Comparison of ENCODE assay signal across 12 cellular contexts in genomic region chr10:121595806-121596667, GRCh38. TPM values are rescaled to one million over a fixed set of nuclear protein-coding genes. Genes with fewer than 3 reads are reported as not detected.
DNase-seq lines count a peak whose midpoint lies in the region; ATAC-seq, FAIRE-seq and TF ChIP-seq lines count a peak whose summit lies in the region.
"Had no signal": no experiment of that assay in that cellular context is flagged by ENCODE, and none has a peak within 500 bp of the region (broad histone marks: within the 10 kb centered on the region; RNA-seq: fewer than 3 reads in every experiment).

No MANE protein-coding gene starts in this region.

- peak overlapping the region in 1 of 12 donors; percentile 56 for H3K4me3 ChIP-seq in heart left ventricle
- H3K4me3 ChIP-seq in esophagus squamous epithelium = peak overlapping the region; percentile 63 to 85 (median 76)
- peak overlapping the region; percentile 63 to 64 for H3K4me3 ChIP-seq in muscle layer of duodenum (ENCODE audit: low read depth in 1 of 2, low read length in 2 of 2)
- H3K4me3 ChIP-seq in upper lobe of right lung = peak overlapping the region; percentile 58

- TF ChIP-seq POLR2A in heart left ventricle (IDR thresholded peaks at IDR 0.05) (no peak), esophagus squamous epithelium (IDR thresholded peaks at IDR 0.05) (no peak)

- intact Hi-C loops in Right ventricle myocardium superior (cut with DNase I) = no loop called here
- intact Hi-C loops in heart left ventricle (cut with DNase I) = no loop called here
- intact Hi-C loops in esophagus squamous epithelium (cut with DNase I) = no loop called here
- intact Hi-C loops in upper lobe of right lung (cut with DNase I) = no loop called here

- peaks cover 8 to 57% (median 29%) of the 10 kb centered on the region in 9 donors for H3K27me3 ChIP-seq in heart left ventricle
- H3K27me3 ChIP-seq in esophagus squamous epithelium = peaks cover 0 to 38% (median 0%) of the 10 kb centered on the region in 4 donors
- no peaks in the 10 kb centered on the region for H3K27me3 ChIP-seq in muscle layer of duodenum (ENCODE audit: low read depth, low read length)
- H3K27me3 ChIP-seq in upper lobe of right lung = peaks cover 35% of the 10 kb centered on the region

- no peak for FAIRE-seq in frontal cortex (lab: Jason Lieb, UNC)

- TF ChIP-seq CTCF in heart left ventricle (IDR thresholded peaks at IDR 0.05) (no peak), esophagus squamous epithelium (IDR thresholded peaks at IDR 0.05) (no peak), upper lobe of right lung (IDR thresholded peaks at IDR 0.05) (no peak)

- ATAC-seq in Right ventricle myocardium superior (ENCODE audit: poor library complexity) (no peak), heart left ventricle (no peak), upper lobe of right lung (no peak)
- ATAC-seq: SK-N-SH treated with all-trans-retinoic acid at 6 μM for 48 hours had no signal

- 62 to 69% (median 66%) methylated on average over 28 of the region's 28 CpGs for WGBS in heart left ventricle, 4 donors
- WGBS in esophagus squamous epithelium, 2 donors = 16 to 26% methylated on average over 9 to 16 of the region's 28 CpGs

- H3K4me1 ChIP-seq in heart left ventricle = peaks cover 0 to 19% (median 5%) of the 10 kb centered on the region in 12 donors
- peaks cover 13 to 74% (median 14%) of the 10 kb centered on the region in 3 donors for H3K4me1 ChIP-seq in esophagus squamous epithelium
- H3K4me1 ChIP-seq in muscle layer of duodenum (ENCODE audit: control insufficient read depth in 1 of 2, insufficient read depth in 2 of 2, low read length in 2 of 2) = peaks cover 0 to 11% of the 10 kb centered on the region in 2 donors
- peaks cover 3% of the 10 kb centered on the region for H3K4me1 ChIP-seq in upper lobe of right lung

- peak overlapping the region in 1 of 12 donors; percentile 83 for H3K27ac ChIP-seq in heart left ventricle
- peak overlapping the region; percentile 88 to 94 (median 92) for H3K27ac ChIP-seq in esophagus squamous epithelium
- peak overlapping the region; percentile 67 for H3K27ac ChIP-seq in muscle layer of duodenum (ENCODE audit: low read length)
- H3K27ac ChIP-seq in upper lobe of right lung = peak overlapping the region; percentile 17

- DNase-seq in Right ventricle myocardium superior (peak; percentile 18), heart left ventricle (no peak), esophagus squamous epithelium (lab: John Stamatoyannopoulos, UW) (no peak), upper lobe of right lung (no peak), frontal cortex (ENCODE audit: low spot score in 2 of 2) (no peak), CD1c-positive myeloid dendritic cell (ENCODE audit: extremely low spot score) (no peak), COLO668 (lab: John Stamatoyannopoulos, UW; ENCODE audit: unreplicated experiment) (no peak)
- DNase-seq: ACHN; activated CD8-positive, alpha-beta memory T cell treated with anti-CD3 and anti-CD28 coated beads, Interleukin-2, amount 50 U/mL, for 48 hours; right cardiac atrium had no signal

- no peaks in the 10 kb centered on the region for H3K36me3 ChIP-seq in heart left ventricle
- no peaks in the 10 kb centered on the region for H3K36me3 ChIP-seq in esophagus squamous epithelium
- no peaks in the 10 kb centered on the region for H3K36me3 ChIP-seq in muscle layer of duodenum (ENCODE audit: control insufficient read depth in 1 of 2, insufficient read depth in 2 of 2, low read length in 2 of 2)
- H3K36me3 ChIP-seq in upper lobe of right lung = no peaks in the 10 kb centered on the region

- H3K9me3 ChIP-seq in heart left ventricle = no peaks in the 10 kb centered on the region
- no peaks in the 10 kb centered on the region for H3K9me3 ChIP-seq in esophagus squamous epithelium
- no peaks in the 10 kb centered on the region for H3K9me3 ChIP-seq in muscle layer of duodenum (ENCODE audit: control insufficient read depth in 1 of 2, low read length in 2 of 2)
- H3K9me3 ChIP-seq in upper lobe of right lung = no peaks in the 10 kb centered on the region

RNA-seq across cellular contexts. Expression of gene FGFR2, which starts 2.2 kb away (rescaled TPM):
- total RNA-seq in Right ventricle myocardium superior (0.30 TPM), heart left ventricle (1 to 10 TPM in 1 of 9 donors, under 1 TPM in 7, not detected in 1; 0.13 to 4.1 (median 0.45) TPM), esophagus squamous epithelium (10 to 100 TPM; 22.5 to 58.0 (median 44.4) TPM), upper lobe of right lung (58.7 TPM), frontal cortex (34.2 TPM)
- polyA plus RNA-seq in heart left ventricle = under 1 TPM; 0.15 to 0.18 TPM
